8 cellular contexts compared by ENCODE assay signal in the genomic region with DNA sequence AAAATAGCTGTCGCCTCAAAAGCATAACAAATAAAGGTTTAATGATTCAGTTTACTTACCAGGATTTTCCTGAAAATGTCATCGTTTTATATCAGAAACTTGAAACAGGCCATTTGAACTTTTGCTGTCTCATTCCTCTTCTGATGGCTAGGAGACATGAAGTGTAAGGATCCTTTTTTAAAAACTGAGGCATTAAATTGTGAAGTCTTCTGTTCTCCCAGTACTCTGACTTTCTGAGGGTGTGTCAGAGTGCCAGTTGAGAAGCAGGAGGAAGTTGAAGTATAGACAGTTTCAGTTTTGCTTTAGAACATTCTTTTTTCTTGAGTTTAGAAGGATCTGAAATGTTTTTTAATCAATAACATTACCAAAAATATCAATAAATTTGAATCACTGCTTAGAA. TPM values are rescaled to one million over a fixed set of nuclear protein-coding genes. Genes with fewer than 3 reads are reported as not detected.
DNase-seq lines count a peak whose midpoint lies in the region; ATAC-seq, FAIRE-seq and TF ChIP-seq lines count a peak whose summit lies in the region.

TSS of gene SAMD9L (minus strand) at position 251 of the 400 bp plus-strand sequence. CDS start 12,414 bp downstream, outside the sequence.

- no peak for TF ChIP-seq EP300 in A549 (IDR thresholded peaks at IDR 0.05)

- no peak for TF ChIP-seq CTCF in A549 (IDR thresholded peaks at IDR 0.05)
- no peak for TF ChIP-seq CTCF in foreskin keratinocyte (conservative IDR thresholded peaks at IDR 0.05)
- no peak for TF ChIP-seq CTCF in body of pancreas (IDR thresholded peaks at IDR 0.05)

- FAIRE-seq in A549 (lab: Jason Lieb, UNC): no peak

- TF ChIP-seq POLR2A in A549 (IDR thresholded peaks at IDR 0.05; ENCODE audit: low read length) (no peak), body of pancreas (IDR thresholded peaks at IDR 0.05) (no peak)

- no peaks in the 10 kb centered on the region for H3K27me3 Mint-ChIP-seq in T-helper 1 cell treated with Interleukin-12 subunit alpha and Interleukin-12 subunit beta and Interleukin-4 antibody, amounts not matched to agents 30 μg/mL and 1 μg/mL, for 36 hours (ENCODE audit: low read depth)

- no peaks in the 10 kb centered on the region for H3K36me3 ChIP-seq in body of pancreas (replicated peaks in 1 of 2; ENCODE audit: insufficient read depth in 1 of 2, low read depth in 2 of 2)

- DNase-seq in A549 (ENCODE audit: low read depth in 1 of 2, low spot score in 1 of 2) (peak in 1 of 2 experiments; percentile 4), foreskin keratinocyte (peak in 1 of 2 donors; percentile 19), HuH-7.5 (ENCODE audit: low spot score) (no peak), body of pancreas (no peak)

- H3K27ac ChIP-seq in A549 (peak within 1 kb of the TSS; percentile 14 to 56; a peak in 5 of 6 replicates), foreskin keratinocyte (peak within 1 kb of the TSS; percentile 61), skin epidermis (peak within 1 kb of the TSS in 20 of 21 experiments; percentile 18 to 83 (median 66)), body of pancreas (peak within 1 kb of the TSS in 1 of 4 donors; percentile 44)

- H3K9me3 ChIP-seq in A549: no peaks in the 10 kb centered on the region
- no peaks in the 10 kb centered on the region for H3K9me3 ChIP-seq in body of pancreas

- peaks cover 40% of the 10 kb centered on the region for H3K4me1 Mint-ChIP-seq in T-helper 1 cell treated with Interleukin-12 subunit alpha and Interleukin-12 subunit beta and Interleukin-4 antibody, amounts not matched to agents 30 μg/mL and 1 μg/mL, for 36 hours (ENCODE audit: low read depth)

- peaks cover 30% of the 10 kb centered on the region for H3K4me1 ChIP-seq in A549
- peaks cover 9% of the 10 kb centered on the region for H3K4me1 ChIP-seq in foreskin keratinocyte
- H3K4me1 ChIP-seq in body of pancreas: no peaks in the 10 kb centered on the region

- H3K36me3 Mint-ChIP-seq in T-helper 1 cell treated with Interleukin-12 subunit alpha and Interleukin-12 subunit beta and Interleukin-4 antibody, amounts not matched to agents 30 μg/mL and 1 μg/mL, for 36 hours (ENCODE audit: low read depth): peaks cover 35% of the 10 kb centered on the region

- H3K4me3 ChIP-seq in A549: peak within 1 kb of the TSS; percentile 20; the same call in 2 of the 3 replicates
- H3K4me3 ChIP-seq in skin epidermis: peak within 1 kb of the TSS; percentile 15 to 44 (median 30)
- peak within 1 kb of the TSS in 1 of 2 donors; percentile 12 for H3K4me3 ChIP-seq in body of pancreas

- POLR2A ChIA-PET in A549 (lab: Yijun Ruan, JAX): no interaction called here

- H3K9me3 Mint-ChIP-seq in T-helper 1 cell treated with Interleukin-12 subunit alpha and Interleukin-12 subunit beta and Interleukin-4 antibody, amounts not matched to agents 30 μg/mL and 1 μg/mL, for 36 hours: peaks cover 4% of the 10 kb centered on the region

- ATAC-seq in A549 (no peak), GM18868 (IDR thresholded peaks at IDR 0.05; ENCODE audit: unreplicated experiment) (peak; percentile 67), HG03196 (IDR thresholded peaks at IDR 0.05; ENCODE audit: unreplicated experiment) (peak; percentile 58), foreskin keratinocyte (peak; percentile 31), body of pancreas (no peak)

- no peak for TF ChIP-seq RAD21 in A549 (conservative IDR thresholded peaks at IDR 0.05 in 1 of 2, IDR thresholded peaks at IDR 0.05 in 1 of 2)

- WGBS in A549 (ENCODE audit: missing lambda C conversion rate): 17% methylated on average over 2 of the region's 2 CpGs
- 24 to 25% methylated on average over 2 of the region's 2 CpGs for WGBS in body of pancreas, 2 donors

- CTCF ChIA-PET in A549 (lab: Yijun Ruan, JAX): no interaction called here

- H3K27me3 ChIP-seq in foreskin keratinocyte: no peaks in the 10 kb centered on the region
- H3K27me3 ChIP-seq in body of pancreas: no peaks in the 10 kb centered on the region

- H3K27ac Mint-ChIP-seq in T-helper 1 cell treated with Interleukin-12 subunit alpha and Interleukin-12 subunit beta and Interleukin-4 antibody, amounts not matched to agents 30 μg/mL and 1 μg/mL, for 36 hours: peak within 1 kb of the TSS; percentile 96

- peak within 1 kb of the TSS; percentile 96 for H3K4me3 Mint-ChIP-seq in T-helper 1 cell treated with Interleukin-12 subunit alpha and Interleukin-12 subunit beta and Interleukin-4 antibody, amounts not matched to agents 30 μg/mL and 1 μg/mL, for 36 hours

- peak within 1 kb of the TSS; percentile 79 for H3K4me2 ChIP-seq in A549

- intact Hi-C loops in body of pancreas (cut with DNase I): no loop called here

TF ChIP-seq in A549, 52 proteins besides CTCF, POLR2A, EP300 and RAD21:
- peak; percentile 3 for TF ChIP-seq MAFK (IDR thresholded peaks at IDR 0.05; ENCODE audit: partially characterized antibody)
- TF ChIP-seq GATA3 (IDR thresholded peaks at IDR 0.05; ENCODE audit: borderline replicate concordance): no peak

RNA-seq across cellular contexts. Expression of gene SAMD9L, which starts in this region (rescaled TPM):
- polyA plus RNA-seq in A549 (2011; rRNA removed) (1.4 and 1.5 TPM in 2 replicates), A549 (2017; fragmentation: RNase III; extraction: RNeasy Plus Mini Kit Qiagen cat#74134 plus additional on column Dnase treatment) (0.44 to 0.70 TPM (median 0.56 TPM) in 3 replicates), foreskin keratinocyte (2.9 and 3.7 TPM in 2 replicates)
- 0.05 and 0.07 TPM in 2 replicates for polyA plus RNA-seq in A549 (2012; cell fraction: cytosol; rRNA removed)
- polyA plus RNA-seq in A549 (2012; cell fraction: nucleus; rRNA removed): 0.06 and 0.10 TPM in 2 replicates
- polyA minus RNA-seq in A549 (2011; rRNA and poly(A)+ RNA removed): 0.49 and 0.54 TPM in 2 replicates
- total RNA-seq in foreskin keratinocyte (7.6 and 13.5 TPM in 2 replicates), body of pancreas (1 to 10 TPM; 5.4 to 6.6 TPM)

Comparison
In these comparisons a context has a peak if more than half of its experiments do, and no peak if none do; other contexts are left out.
1. ATAC-seq: peak in GM18868 (single experiment), HG03196 (single experiment) and foreskin keratinocyte (single experiment); none in A549 (0 of 2) and body of pancreas (single experiment).